Comparison of ENCODE assay signal across 30 cellular contexts in genomic region chr5:146306838-146307237, GRCh38. TPM values are rescaled to one million over a fixed set of nuclear protein-coding genes. Genes with fewer than 3 reads are reported as not detected.
"Had no signal": no experiment of that assay in that cellular context is flagged by ENCODE, and none has a peak within 500 bp of the region (broad histone marks: within the 10 kb centered on the region; RNA-seq: fewer than 3 reads in every experiment).

No MANE protein-coding gene starts in this region.

- H3K27me3 ChIP-seq: breast epithelium, colonic mucosa, suprapubic skin, tibial artery had no signal

- FAIRE-seq: endometrium, frontal cortex, kidney had no signal

- H3K4me1 ChIP-seq: breast epithelium, colonic mucosa, left lung, suprapubic skin, tibial artery, upper lobe of right lung had no signal

- H3K27ac ChIP-seq: breast epithelium, colonic mucosa, left lung, neutrophil, suprapubic skin, tibial artery, upper lobe of right lung had no signal

- DNase-seq: activated B cell treated with CpG ODN at 0.5 μM for 24 hours; activated CD4-positive, alpha-beta T cell treated with anti-CD3 and anti-CD28 coated beads for 36 hours; activated CD8-positive, alpha-beta memory T cell treated with anti-CD3 and anti-CD28 coated beads, Interleukin-2, amount 10 ng/mL, durations not matched to agents 7 days and 5 days; activated CD8-positive, alpha-beta T cell treated with anti-CD3 and anti-CD28 coated beads, Interleukin-2, amount 10 ng/mL, durations not matched to agents 7 days and 5 days; activated T-cell treated with anti-CD3 and anti-CD28 coated beads, Interleukin-2, amount 50 U/mL, for 48 hours; cerebellar nuclear complex; colonic mucosa; effector CD8-positive, alpha-beta T cell; glutamatergic neuron; hypothalamus; immature natural killer cell; kidney; left lung; naive B cell; nephron progenitor cell; stimulated activated CD4-positive, alpha-beta T cell treated with anti-CD3 and anti-CD28 coated beads, Interleukin-15, amount 100 ng/mL, for 24 hours; stimulated activated CD4-positive, alpha-beta T cell treated with anti-CD3 and anti-CD28 coated beads, Interleukin-2, amount 100 ng/mL, for 24 hours; stimulated activated naive B cell treated with anti-CD40 and anti-IgM and Interleukin-4, amounts not matched to agents 10 μg/mL and 1 μg/mL and 100 μg/mL, for 72 hours; tibial artery; upper lobe of right lung had no signal

- H3K36me3 ChIP-seq: breast epithelium, colonic mucosa, left lung, neutrophil, suprapubic skin, tibial artery, upper lobe of right lung had no signal

- ATAC-seq: activated CD4-positive, alpha-beta T cell treated with anti-CD3 and anti-CD28 coated beads for 36 hours; activated CD8-positive, alpha-beta memory T cell treated with anti-CD3 and anti-CD28 coated beads, Interleukin-2, amount 10 ng/mL, durations not matched to agents 7 days and 5 days; activated CD8-positive, alpha-beta T cell treated with anti-CD3 and anti-CD28 coated beads, Interleukin-2, amount 10 ng/mL, durations not matched to agents 7 days and 5 days; activated naive CD4-positive, alpha-beta T cell treated with anti-CD3 and anti-CD28 coated beads, Interleukin-2, amount 50 U/mL, for 72 hours; left lung; sciatic nerve; stimulated activated naive B cell treated with anti-CD40 and anti-IgM and Interleukin-4, amounts not matched to agents 10 μg/mL and 1 μg/mL and 100 μg/mL, for 72 hours; upper lobe of right lung had no signal

- H3K9me3 ChIP-seq: breast epithelium, colonic mucosa, left lung, neutrophil, suprapubic skin, tibial artery, upper lobe of right lung had no signal

- H3K4me3 ChIP-seq: breast epithelium, colonic mucosa, left lung, smooth muscle cell, suprapubic skin, tibial artery, upper lobe of right lung had no signal

RNA-seq across cellular contexts. Expression of gene POU4F3, which starts 31.8 kb away (rescaled TPM):
- total RNA-seq: activated B cell treated with CpG ODN at 0.5 μM for 24 hours; activated CD4-positive, alpha-beta T cell treated with anti-CD3 and anti-CD28 coated beads for 36 hours; activated naive CD4-positive, alpha-beta T cell treated with anti-CD3 and anti-CD28 coated beads, Interleukin-2, amount 50 U/mL, for 72 hours; colonic mucosa; epithelial cell of proximal tubule; frontal cortex; left lung; osteocyte; sciatic nerve; smooth muscle cell; upper lobe of right lung had no signal
